Comparison of ENCODE assay signal across 14 cellular contexts in the genomic region with DNA sequence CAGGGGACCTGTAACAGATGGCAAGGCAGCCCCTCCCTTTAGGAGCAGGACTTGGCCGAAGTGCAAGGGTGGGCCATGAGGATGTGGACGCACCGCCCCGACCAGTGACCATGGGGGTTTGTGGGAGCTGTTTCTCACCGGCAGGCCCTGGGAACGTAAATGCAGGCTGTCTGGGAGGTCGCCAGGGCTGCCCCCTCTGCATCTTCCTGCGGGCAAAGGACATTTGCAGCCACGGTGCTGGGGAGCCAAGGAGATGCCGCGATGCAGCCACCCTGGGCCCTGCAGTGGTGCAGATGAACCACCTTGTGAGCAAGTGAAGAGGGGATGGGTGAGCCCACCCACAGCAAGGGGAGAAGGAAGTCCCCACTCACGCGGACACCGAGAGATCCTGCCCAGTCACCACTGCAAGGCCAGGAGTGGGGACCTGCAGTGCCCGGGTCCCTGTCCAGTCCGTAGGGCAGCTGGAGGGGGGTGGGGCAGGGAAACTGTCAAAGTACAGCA.
"Had no signal": no experiment of that assay in that cellular context is flagged by ENCODE, and none has a peak within 500 bp of the region (broad histone marks: within the 10 kb centered on the region; RNA-seq: fewer than 3 reads in every experiment).

No MANE protein-coding gene starts in this region.

- H3K36me3 Mint-ChIP-seq: activated naive CD4-positive, alpha-beta T cell treated with anti-CD3 and anti-CD28 coated beads, Interleukin-2, amount 50 U/mL, for 72 hours; brain; type B pancreatic cell had no signal

- H3K27me3 Mint-ChIP-seq: brain, type B pancreatic cell had no signal

- H3K9me3 Mint-ChIP-seq: activated naive CD4-positive, alpha-beta T cell treated with anti-CD3 and anti-CD28 coated beads, Interleukin-2, amount 50 U/mL, for 72 hours; activated T-cell treated with anti-CD3 and anti-CD28 coated beads, Interleukin-2, amount 50 U/mL, for 4 hours; nephron progenitor cell; type B pancreatic cell had no signal

- H3K27ac ChIP-seq: ovary had no signal

- H3K27ac Mint-ChIP-seq: nephron progenitor cell, type B pancreatic cell had no signal

- H3K4me3 ChIP-seq: ovary, smooth muscle cell had no signal

- DNase-seq: activated CD4-positive, alpha-beta T cell treated with anti-CD3 and anti-CD28 coated beads, Interleukin-2, amount 50 U/mL, for 4 hours; activated effector memory CD4-positive, alpha-beta T cell treated with anti-CD3 and anti-CD28 coated beads, Interleukin-2, amount 50 U/mL, for 16 hours; activated T-cell treated with anti-CD3 and anti-CD28 coated beads, Interleukin-2, amount 50 U/mL, for 4 hours; amniotic stem cell; nephron progenitor cell; stimulated activated naive CD4-positive, alpha-beta T cell; substantia nigra had no signal

- H3K36me3 ChIP-seq: ovary had no signal

- H3K9me3 ChIP-seq: ovary had no signal

- ATAC-seq: activated CD4-positive, CD25-positive, alpha-beta regulatory T cell treated with anti-CD3 and anti-CD28 coated beads, Interleukin-2, amount 50 U/mL, for 24 hours; activated naive CD4-positive, alpha-beta T cell treated with anti-CD3 and anti-CD28 coated beads, Interleukin-2, amount 50 U/mL, for 72 hours; activated T-cell treated with anti-CD3 and anti-CD28 coated beads, Interleukin-2, amount 50 U/mL, for 4 hours; esophagus mucosa had no signal

- H3K4me3 Mint-ChIP-seq: activated T-cell treated with anti-CD3 and anti-CD28 coated beads, Interleukin-2, amount 50 U/mL, for 4 hours; brain; nephron progenitor cell; type B pancreatic cell had no signal

- H3K27me3 ChIP-seq: ovary had no signal
